ENCODE assay signal across 17 cellular contexts in genomic region chr3:10160925-10161324, GRCh38. TPM values are rescaled to one million over a fixed set of nuclear protein-coding genes. Genes with fewer than 3 reads are reported as not detected.
"Had no signal": no experiment of that assay in that cellular context is flagged by ENCODE, and none has a peak within 500 bp of the region (broad histone marks: within the 10 kb centered on the region; RNA-seq: fewer than 3 reads in every experiment).

No MANE protein-coding gene starts in this region.

- DNase-seq: activated B cell treated with CpG ODN at 0.5 μM for 24 hours; activated CD4-positive, alpha-beta T cell treated with anti-CD3 and anti-CD28 coated beads for 48 hours; activated CD8-positive, alpha-beta T cell treated with anti-CD3 and anti-CD28 coated beads for 36 hours; activated gamma-delta T cell; activated T-cell treated with anti-CD3 and anti-CD28 coated beads, Interleukin-2, amount 50 U/mL, for 72 hours; pancreas; stimulated activated CD4-positive, alpha-beta T cell treated with anti-CD3 and anti-CD28 coated beads, Interleukin-2, amount 100 ng/mL, for 24 hours; stimulated activated naive B cell treated with anti-CD40 and anti-IgM and Interleukin-4, amounts not matched to agents 10 μg/mL and 1 μg/mL and 100 μg/mL, for 72 hours; T-helper 2 cell; tibial artery had no signal

- FAIRE-seq: endometrium, pancreas, urothelium cell line had no signal

- H3K4me3 ChIP-seq: pancreas, tibial artery had no signal

- H3K27me3 Mint-ChIP-seq: activated B cell treated with CpG ODN at 0.5 μM for 24 hours; activated CD8-positive, alpha-beta T cell treated with anti-CD3 and anti-CD28 coated beads for 36 hours; stimulated activated naive B cell treated with anti-CD40 and anti-IgM and Interleukin-4, amounts not matched to agents 10 μg/mL and 1 μg/mL and 100 μg/mL, for 72 hours had no signal

- H3K9me3 ChIP-seq: pancreas, tibial artery had no signal

- H3K27ac ChIP-seq: pancreas, tibial artery had no signal

- H3K4me1 Mint-ChIP-seq: neural crest cell had no signal

- ATAC-seq: activated CD8-positive, alpha-beta T cell treated with anti-CD3 and anti-CD28 coated beads for 36 hours; activated naive CD4-positive, alpha-beta T cell treated with anti-CD3 and anti-CD28 coated beads, Interleukin-2, amount 50 U/mL, for 72 hours; activated T-cell treated with anti-CD3 and anti-CD28 coated beads, Interleukin-2, amount 50 U/mL, for 72 hours; pancreas; stimulated activated naive B cell treated with anti-CD40 and anti-IgM and Interleukin-4, amounts not matched to agents 10 μg/mL and 1 μg/mL and 100 μg/mL, for 72 hours had no signal

- H3K4me3 Mint-ChIP-seq: activated B cell treated with CpG ODN at 0.5 μM for 24 hours; activated CD8-positive, alpha-beta T cell treated with anti-CD3 and anti-CD28 coated beads for 36 hours; activated T-cell treated with anti-CD3 and anti-CD28 coated beads, Interleukin-2, amount 50 U/mL, for 72 hours; neural crest cell; stimulated activated naive B cell treated with anti-CD40 and anti-IgM and Interleukin-4, amounts not matched to agents 10 μg/mL and 1 μg/mL and 100 μg/mL, for 72 hours had no signal

- H3K27ac Mint-ChIP-seq: activated B cell treated with CpG ODN at 0.5 μM for 24 hours; activated CD8-positive, alpha-beta T cell treated with anti-CD3 and anti-CD28 coated beads for 36 hours; activated naive CD4-positive, alpha-beta T cell treated with anti-CD3 and anti-CD28 coated beads, Interleukin-2, amount 50 U/mL, for 72 hours; stimulated activated naive B cell treated with anti-CD40 and anti-IgM and Interleukin-4, amounts not matched to agents 10 μg/mL and 1 μg/mL and 100 μg/mL, for 72 hours had no signal

- H3K36me3 ChIP-seq: pancreas, tibial artery had no signal

- H3K9me3 Mint-ChIP-seq: activated B cell treated with CpG ODN at 0.5 μM for 24 hours; activated CD8-positive, alpha-beta T cell treated with anti-CD3 and anti-CD28 coated beads for 36 hours; activated naive CD4-positive, alpha-beta T cell treated with anti-CD3 and anti-CD28 coated beads, Interleukin-2, amount 50 U/mL, for 72 hours; activated T-cell treated with anti-CD3 and anti-CD28 coated beads, Interleukin-2, amount 50 U/mL, for 72 hours; neural crest cell; stimulated activated naive B cell treated with anti-CD40 and anti-IgM and Interleukin-4, amounts not matched to agents 10 μg/mL and 1 μg/mL and 100 μg/mL, for 72 hours had no signal

- H3K27me3 ChIP-seq: pancreas, tibial artery had no signal

RNA-seq across cellular contexts. Expression of gene FANCD2OS, which starts 52.9 kb away (rescaled TPM):
- total RNA-seq: activated B cell treated with CpG ODN at 0.5 μM for 24 hours; activated CD8-positive, alpha-beta T cell treated with anti-CD3 and anti-CD28 coated beads for 36 hours; activated naive CD4-positive, alpha-beta T cell treated with anti-CD3 and anti-CD28 coated beads, Interleukin-2, amount 50 U/mL, for 72 hours; activated T-cell treated with anti-CD3 and anti-CD28 coated beads, Interleukin-2, amount 50 U/mL, for 72 hours; cardiac septum; kidney epithelial cell; lower leg skin; neural crest cell; pancreas had no signal
- polyA plus RNA-seq: pancreas had no signal
